In the genomic region with DNA sequence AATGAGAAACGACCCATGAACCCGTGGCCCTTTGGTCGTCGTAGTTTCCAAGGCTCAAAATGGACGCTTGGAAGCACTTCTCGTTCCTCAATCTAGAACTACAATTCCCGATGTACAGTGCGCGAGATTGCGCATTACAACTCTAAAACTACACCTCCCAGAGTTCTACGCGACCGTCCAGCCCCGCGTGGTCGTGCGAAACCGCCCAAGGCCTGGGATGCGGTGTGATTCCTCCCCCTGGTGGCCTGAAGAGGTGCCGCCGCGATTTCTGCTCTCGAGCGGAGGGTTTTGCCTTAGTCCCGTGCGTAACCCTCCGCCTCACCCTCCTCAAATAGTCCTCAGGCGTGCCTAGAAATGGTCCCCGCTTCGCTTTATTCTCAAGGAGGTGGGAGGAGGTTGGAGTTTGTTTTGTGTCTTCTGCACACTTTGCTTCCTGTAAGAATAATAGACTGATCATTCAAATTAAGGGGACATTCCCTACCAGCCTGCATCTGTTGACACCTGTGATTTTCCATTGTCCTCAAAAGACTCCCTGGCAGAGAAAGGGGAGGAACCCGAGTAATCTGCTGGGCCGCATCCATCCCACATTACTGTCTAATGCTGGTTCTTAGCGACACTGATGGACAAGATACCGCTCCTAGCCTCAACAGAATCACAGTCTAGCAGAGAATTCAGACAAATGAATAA, we compare ENCODE assay signal across 8 cellular contexts. TPM values are rescaled to one million over a fixed set of nuclear protein-coding genes. Genes with fewer than 3 reads are reported as not detected.
DNase-seq lines count a peak whose midpoint lies in the region; ATAC-seq and TF ChIP-seq lines count a peak whose summit lies in the region.

No MANE protein-coding gene starts in this region.

- H3K27me3 Mint-ChIP-seq in MCF 10A (ENCODE audit: insufficient read depth, unreplicated experiment) = no peaks in the 10 kb centered on the region

- intact Hi-C loops in MCF 10A (cut with micrococcal nuclease) = loop anchor here (1.0 to 5.0 kb wide), 4 partner anchors 93 to 176 kb away; no protein-coding TSS in a partner anchor

- DNase-seq in A172 (ENCODE audit: low spot score) (peak; percentile 93), NCI-H2107 treated with DMSO at 0.1 percent for 48 hours (lab: John Stamatoyannopoulos, UW; ENCODE audit: unreplicated experiment) (peak; percentile 99), UCSD-AML1 (lab: John Stamatoyannopoulos, UW; ENCODE audit: unreplicated experiment) (peak; percentile 96), MCF 10A (ENCODE audit: unreplicated experiment) (peak; percentile 99)

- TSS peak; percentile 39 for BruUV-seq in MCF 10A (replicated peaks; lab: Mats Ljungman, UMichigan)

- H3K36me3 Mint-ChIP-seq in MCF 10A (ENCODE audit: insufficient read depth, unreplicated experiment) = peaks cover 6% of the 10 kb centered on the region

- TF ChIP-seq CTCF in MCF 10A (IDR thresholded peaks at IDR 0.05; ENCODE audit: unreplicated experiment) = peak; percentile 94

- peaks cover 7% of the 10 kb centered on the region for H3K4me1 Mint-ChIP-seq in MCF 10A (ENCODE audit: insufficient read depth, unreplicated experiment)

- H3K4me2 ChIP-seq in skeletal muscle satellite cell (ENCODE audit: low read length) = peak overlapping the region; percentile 93

- H3K36me3 ChIP-seq in iPS-18a (ENCODE audit: control insufficient read depth, low read depth, low read length) = no peaks in the 10 kb centered on the region
- H3K36me3 ChIP-seq in skeletal muscle satellite cell (ENCODE audit: insufficient read depth, low read length) = no peaks in the 10 kb centered on the region

- peak overlapping the region; percentile 68 for H3K4me3 ChIP-seq in iPS-18a (ENCODE audit: low read length)
- peak overlapping the region; percentile 74 for H3K4me3 ChIP-seq in skeletal muscle satellite cell (ENCODE audit: low read length)

- H3K27ac ChIP-seq in iPS-18a (ENCODE audit: low read length) = peak overlapping the region; percentile 8

- peak overlapping the region; percentile 94 for H3K27ac Mint-ChIP-seq in MCF 10A (ENCODE audit: low read depth, unreplicated experiment)

- peaks cover 23% of the 10 kb centered on the region for H3K4me1 ChIP-seq in iPS-18a (ENCODE audit: control insufficient read depth, low read depth, low read length)
- H3K4me1 ChIP-seq in skeletal muscle satellite cell (ENCODE audit: control insufficient read depth, insufficient read depth, low read length) = peaks cover 16% of the 10 kb centered on the region

- ATAC-seq in GM18519 (IDR thresholded peaks at IDR 0.05; ENCODE audit: low FRiP score, unreplicated experiment) (peak; percentile 86), HG03066 (IDR thresholded peaks at IDR 0.05; ENCODE audit: low read depth, unreplicated experiment) (peak; percentile 98)

- H3K9ac ChIP-seq in iPS-18a (ENCODE audit: low read length) = peak overlapping the region; percentile 63
- H3K9ac ChIP-seq in skeletal muscle satellite cell (ENCODE audit: low read depth, low read length) = peak overlapping the region; percentile 82

- POLR2A ChIA-PET in MCF 10A (lab: Yijun Ruan, JAX) = interaction anchor here (0.6 to 5.6 kb wide), 21 partner anchors 12 to 320 kb away, joined by 3 to 39 read pairs (median 6); a partner anchor contains a TSS

- H3K9me3 Mint-ChIP-seq in MCF 10A (ENCODE audit: unreplicated experiment) = no peaks in the 10 kb centered on the region

- H3K27me3 ChIP-seq in iPS-18a (ENCODE audit: control insufficient read depth, insufficient read depth, low read length) (no peaks in the 10 kb centered on the region), skeletal muscle satellite cell (ENCODE audit: control insufficient read depth, insufficient read depth, low read length) (no peaks in the 10 kb centered on the region)

- CTCF ChIA-PET in MCF 10A (lab: Yijun Ruan, JAX) = interaction anchor here (0.6 to 8.0 kb wide), 33 partner anchors 9 to 749 kb away, joined by 3 to 106 read pairs (median 4); a partner anchor contains a TSS

- peak overlapping the region; percentile 94 for H3K4me3 Mint-ChIP-seq in MCF 10A (ENCODE audit: unreplicated experiment)

- H3K9me3 ChIP-seq in iPS-18a (ENCODE audit: control insufficient read depth, low read depth, low read length) = no peaks in the 10 kb centered on the region
- no peaks in the 10 kb centered on the region for H3K9me3 ChIP-seq in skeletal muscle satellite cell (replicated peaks; ENCODE audit: low read length)

RNA-seq across cellular contexts. Expression of a gene that starts 0.4 kb away (rescaled TPM):
- 8.5 and 13.0 TPM in 2 replicates for total RNA-seq in A172 (2014; rRNA removed; shearing (Covaris generic))
- total RNA-seq in MCF 10A (2022) = 12.8 and 22.3 TPM in 2 replicates
- total RNA-seq in skeletal muscle satellite cell (2012; rRNA removed) = 6.8 and 7.0 TPM in 2 replicates

RNA-seq across cellular contexts. Expression of a gene that starts 23.4 kb away (rescaled TPM):
- 0.17 TPM in 1 of 2 replicates, not detected in the other for total RNA-seq in A172 (2014; rRNA removed; shearing (Covaris generic))
- total RNA-seq in MCF 10A (2022) = not detected in 2 replicates
- under 0.01 TPM in 1 of 2 replicates, not detected in the other for total RNA-seq in skeletal muscle satellite cell (2012; rRNA removed)

RNA-seq across cellular contexts. Expression of a gene that starts 47.7 kb away (rescaled TPM):
- not detected in 2 replicates for total RNA-seq in A172 (2014; rRNA removed; shearing (Covaris generic))
- total RNA-seq in MCF 10A (2022) = not detected in 2 replicates
- not detected in 2 replicates for total RNA-seq in skeletal muscle satellite cell (2012; rRNA removed)

Comparison
In these comparisons a context has a peak if more than half of its experiments do, and no peak if none do; other contexts are left out.
1. Peak in every context shown above with its lines: DNase-seq, ATAC-seq, H3K4me3 ChIP-seq and H3K27ac ChIP-seq.